In the genomic region with DNA sequence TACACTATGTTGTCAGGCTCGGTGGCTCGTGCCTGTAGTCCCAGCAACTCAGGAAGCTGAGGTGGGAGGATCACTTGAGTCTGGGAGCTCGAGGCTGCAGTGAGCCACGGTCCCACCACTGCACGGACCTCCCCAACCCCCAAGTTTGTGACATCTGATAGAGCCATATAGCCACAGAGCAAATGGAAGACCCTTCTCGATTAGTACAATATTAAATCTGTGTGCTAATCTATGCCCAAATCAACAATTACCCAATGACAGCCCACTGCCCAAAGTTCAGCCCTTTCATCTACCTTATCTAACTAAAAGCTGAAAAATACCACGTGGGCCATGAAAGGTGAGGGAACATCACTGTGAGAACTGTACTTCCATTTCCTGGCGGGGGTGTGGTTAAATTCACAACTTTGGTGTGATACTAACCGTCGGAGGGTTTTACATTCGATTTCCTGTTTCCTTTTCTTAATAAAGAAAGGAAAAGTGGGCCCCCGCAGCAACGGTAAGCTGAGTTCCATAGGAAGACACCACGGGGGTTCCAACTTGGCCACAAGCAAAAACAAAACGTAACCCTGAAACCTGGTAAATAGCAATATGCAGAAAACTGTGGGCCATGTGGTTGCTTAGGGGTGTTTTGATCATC, we compare ENCODE assay signal across 9 cellular contexts. TPM values are rescaled to one million over a fixed set of nuclear protein-coding genes. Genes with fewer than 3 reads are reported as not detected.
DNase-seq lines count a peak whose midpoint lies in the region; ATAC-seq, FAIRE-seq and TF ChIP-seq lines count a peak whose summit lies in the region.
"Had no signal": no experiment of that assay in that cellular context is flagged by ENCODE, and none has a peak within 500 bp of the region (broad histone marks: within the 10 kb centered on the region; RNA-seq: fewer than 3 reads in every experiment).

No MANE protein-coding gene starts in this region.

- H3K9me3 ChIP-seq in right atrium auricular region: no peaks in the 10 kb centered on the region

- no peak overlapping the region for H3K27ac ChIP-seq in right atrium auricular region

- no peaks in the 10 kb centered on the region for H3K36me3 ChIP-seq in right atrium auricular region

- no peak for TF ChIP-seq CTCF in right atrium auricular region (IDR thresholded peaks at IDR 0.05)

- H3K4me3 ChIP-seq in right atrium auricular region: no peak overlapping the region

- no peaks in the 10 kb centered on the region for H3K27me3 ChIP-seq in right atrium auricular region

- no peak for ATAC-seq in esophagus mucosa

- peaks cover 0 to 4% of the 10 kb centered on the region in 2 donors for H3K4me1 ChIP-seq in right atrium auricular region

- peak; percentile 88 for FAIRE-seq in GM19239 (lab: Jason Lieb, UNC)
- FAIRE-seq: G401.6 had no signal

- DNase-seq in GM19239 (ENCODE audit: insufficient read length, low spot score) (peak; percentile 15), H4 (ENCODE audit: low spot score) (no peak), pons (ENCODE audit: low spot score) (no peak), right atrium auricular region (ENCODE audit: low spot score) (no peak)
- peak; percentile 67 to 77 for DNase-seq in activated CD4-positive, alpha-beta T cell treated with anti-CD3 and anti-CD28 coated beads, Interleukin-2, amount 50 U/mL, for 48 hours
- DNase-seq in effector CD8-positive, alpha-beta T cell (lab: John Stamatoyannopoulos, UW): peak; percentile 21
- DNase-seq in stimulated activated CD8-positive, alpha-beta memory T cell treated with anti-CD3 and anti-CD28 coated beads, Interleukin-12 subunit alpha, Interleukin-12 subunit beta, amount 100 ng/mL, for 4 hours (ENCODE audit: low read depth): peak; percentile 39

RNA-seq across cellular contexts. Expression of gene FOS, which starts 31.2 kb away (rescaled TPM):
- total RNA-seq in H4 (2014; rRNA removed; shearing (Covaris generic)): 21.5 and 22.0 TPM in 2 replicates
- 125 TPM for total RNA-seq in esophagus mucosa
- 100 to 1,000 TPM; 232 to 555 TPM for total RNA-seq in right atrium auricular region

Comparison
In these comparisons a context has a peak if more than half of its experiments do, and no peak if none do; other contexts are left out.
1. DNase-seq: peak in GM19239 (single experiment), activated CD4-positive, alpha-beta T cell treated with anti-CD3 and anti-CD28 coated beads, Interleukin-2, amount 50 U/mL, for 48 hours (2 of 2), effector CD8-positive, alpha-beta T cell (single experiment) and stimulated activated CD8-positive, alpha-beta memory T cell treated with anti-CD3 and anti-CD28 coated beads, Interleukin-12 subunit alpha, Interleukin-12 subunit beta, amount 100 ng/mL, for 4 hours (single experiment); none in H4 (single experiment), pons (single experiment) and right atrium auricular region (single experiment).